In the genomic region with DNA sequence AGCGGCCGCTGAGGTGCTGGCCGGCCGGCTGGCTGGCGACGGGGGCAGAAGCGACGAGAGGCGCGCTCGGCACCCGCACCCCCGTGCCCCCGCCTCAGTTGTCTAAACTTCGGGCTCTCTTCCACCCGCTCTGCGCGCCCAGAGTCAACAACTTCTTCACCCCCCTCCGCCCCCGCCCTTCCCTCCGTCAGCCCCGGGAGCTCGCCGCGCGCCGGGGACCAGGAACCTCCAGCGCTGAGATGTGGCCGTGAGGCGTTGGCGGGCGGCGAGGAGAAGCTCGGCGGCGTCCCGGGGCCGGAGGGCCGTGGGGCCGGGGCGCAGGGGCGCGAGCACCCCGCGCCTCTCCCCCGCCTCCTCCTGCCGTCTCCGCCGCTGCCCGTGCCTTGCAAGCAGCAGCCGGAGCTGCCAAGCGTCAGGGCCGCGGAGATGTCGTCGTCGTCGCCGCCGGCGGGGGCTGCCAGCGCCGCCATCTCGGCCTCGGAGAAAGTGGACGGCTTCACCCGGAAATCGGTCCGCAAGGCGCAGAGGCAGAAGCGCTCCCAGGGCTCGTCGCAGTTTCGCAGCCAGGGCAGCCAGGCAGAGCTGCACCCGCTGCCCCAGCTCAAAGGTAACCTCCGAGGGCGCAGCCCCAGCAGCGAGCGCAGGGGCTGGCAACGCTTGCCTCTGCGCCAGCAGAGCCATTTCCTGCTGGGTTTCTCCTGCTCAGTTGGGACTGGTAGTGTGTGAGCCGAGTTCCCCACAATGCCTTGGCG, we compare ENCODE assay signal across 1 cellular context.
A peak's percentile ranks its signal among the peaks of the same experiment; 100 is the strongest.
TF ChIP-seq lines count a peak whose summit lies in the region.

No MANE protein-coding gene starts in this region.

TF ChIP-seq in HepG2, 621 proteins besides CTCF, POLR2A, EP300 and RAD21 (continued from another document and continues in another):
- TF ChIP-seq, protein P1, sequence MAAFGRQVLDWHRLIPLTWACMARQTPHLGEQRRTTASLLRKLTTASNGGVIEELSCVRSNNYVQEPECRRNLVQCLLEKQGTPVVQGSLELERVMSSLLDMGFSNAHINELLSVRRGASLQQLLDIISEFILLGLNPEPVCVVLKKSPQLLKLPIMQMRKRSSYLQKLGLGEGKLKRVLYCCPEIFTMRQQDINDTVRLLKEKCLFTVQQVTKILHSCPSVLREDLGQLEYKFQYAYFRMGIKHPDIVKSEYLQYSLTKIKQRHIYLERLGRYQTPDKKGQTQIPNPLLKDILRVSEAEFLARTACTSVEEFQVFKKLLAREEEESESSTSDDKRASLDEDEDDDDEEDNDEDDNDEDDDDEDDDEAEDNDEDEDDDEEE (CRISPR knock-in tag; IDR thresholded peaks at IDR 0.05), result peak; percentile 46; the same call in 1 of the 2 replicates
- TF ChIP-seq, protein P2, sequence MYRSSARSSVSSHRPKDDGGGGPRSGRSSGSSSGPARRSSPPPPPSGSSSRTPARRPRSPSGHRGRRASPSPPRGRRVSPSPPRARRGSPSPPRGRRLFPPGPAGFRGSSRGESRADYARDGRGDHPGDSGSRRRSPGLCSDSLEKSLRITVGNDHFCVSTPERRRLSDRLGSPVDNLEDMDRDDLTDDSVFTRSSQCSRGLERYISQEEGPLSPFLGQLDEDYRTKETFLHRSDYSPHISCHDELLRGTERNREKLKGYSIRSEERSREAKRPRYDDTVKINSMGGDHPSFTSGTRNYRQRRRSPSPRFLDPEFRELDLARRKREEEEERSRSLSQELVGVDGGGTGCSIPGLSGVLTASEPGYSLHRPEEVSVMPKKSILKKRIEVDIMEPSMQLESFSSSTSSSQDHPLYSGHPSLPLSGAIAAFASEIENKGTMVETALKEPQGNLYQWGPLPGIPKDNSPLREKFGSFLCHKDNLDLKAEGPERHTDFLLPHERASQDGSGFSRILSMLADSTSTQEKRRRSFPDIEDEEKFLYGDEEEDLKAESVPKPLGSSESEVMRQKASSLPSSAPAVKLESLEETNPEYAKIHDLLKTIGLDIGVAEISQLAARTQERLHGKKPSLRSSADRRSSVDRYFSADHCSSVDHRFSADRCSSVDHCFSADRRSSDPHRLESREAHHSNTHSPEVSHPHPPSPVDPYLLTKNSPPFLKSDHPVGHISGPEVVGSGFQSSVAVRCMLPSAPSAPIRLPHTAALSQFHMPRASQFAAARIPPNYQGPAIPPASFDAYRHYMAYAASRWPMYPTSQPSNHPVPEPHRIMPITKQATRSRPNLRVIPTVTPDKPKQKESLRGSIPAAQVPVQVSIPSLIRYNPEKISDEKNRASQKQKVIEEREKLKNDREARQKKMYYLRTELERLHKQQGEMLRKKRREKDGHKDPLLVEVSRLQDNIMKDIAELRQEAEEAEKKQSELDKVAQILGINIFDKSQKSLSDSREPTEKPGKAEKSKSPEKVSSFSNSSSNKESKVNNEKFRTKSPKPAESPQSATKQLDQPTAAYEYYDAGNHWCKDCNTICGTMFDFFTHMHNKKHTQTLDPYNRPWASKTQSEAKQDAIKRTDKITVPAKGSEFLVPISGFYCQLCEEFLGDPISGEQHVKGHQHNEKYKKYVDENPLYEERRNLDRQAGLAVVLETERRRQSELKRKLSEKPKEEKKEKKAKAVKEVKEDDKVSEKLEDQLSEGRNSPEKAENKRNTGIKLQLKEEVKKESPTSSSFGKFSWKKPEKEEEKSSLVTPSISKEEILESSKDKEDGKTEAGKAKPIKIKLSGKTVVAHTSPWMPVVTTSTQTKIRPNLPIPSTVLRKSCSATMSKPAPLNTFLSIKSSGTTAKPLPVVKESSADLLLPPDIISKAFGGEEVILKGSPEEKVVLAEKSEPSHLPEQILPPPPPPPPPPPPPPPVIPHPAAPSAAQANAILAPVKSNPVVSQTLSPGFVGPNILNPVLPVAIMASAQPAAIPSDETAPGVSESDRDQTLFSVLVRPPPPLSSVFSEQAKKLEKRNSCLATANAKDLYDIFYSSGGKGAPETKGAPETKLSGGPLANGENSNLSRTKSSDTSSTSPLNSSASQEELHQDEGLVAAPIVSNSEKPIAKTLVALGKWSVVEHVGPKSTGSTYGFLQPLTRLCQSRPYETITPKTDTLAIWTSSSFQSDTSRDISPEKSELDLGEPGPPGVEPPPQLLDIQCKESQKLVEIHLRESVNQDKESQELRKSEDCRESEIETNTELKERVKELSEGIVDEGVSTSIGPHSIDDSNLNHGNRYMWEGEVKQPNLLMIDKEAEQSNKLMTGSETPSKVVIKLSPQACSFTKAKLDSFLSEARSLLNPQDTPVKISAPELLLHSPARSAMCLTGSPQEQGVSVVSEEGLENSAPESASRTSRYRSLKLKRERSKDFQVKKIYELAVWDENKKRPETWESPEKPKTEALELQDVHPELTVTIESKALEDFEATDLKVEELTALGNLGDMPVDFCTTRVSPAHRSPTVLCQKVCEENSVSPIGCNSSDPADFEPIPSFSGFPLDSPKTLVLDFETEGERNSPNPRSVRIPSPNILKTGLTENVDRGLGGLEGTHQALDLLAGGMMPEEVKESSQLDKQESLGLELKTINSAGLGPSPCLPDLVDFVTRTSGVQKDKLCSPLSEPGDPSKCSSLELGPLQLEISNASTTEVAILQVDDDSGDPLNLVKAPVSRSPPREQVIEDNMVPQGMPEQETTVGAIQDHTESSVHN (CRISPR knock-in tag; IDR thresholded peaks at IDR 0.05), result no peak
- no peak for TF ChIP-seq FOSL1 (CRISPR knock-in tag; IDR thresholded peaks at IDR 0.05; ENCODE audit: borderline replicate concordance)
- TF ChIP-seq PAWR (CRISPR knock-in tag; IDR thresholded peaks at IDR 0.05; ENCODE audit: borderline replicate concordance), result no peak
- TF ChIP-seq SMAD3 (CRISPR knock-in tag; IDR thresholded peaks at IDR 0.05), result no peak
- TF ChIP-seq, protein P3, sequence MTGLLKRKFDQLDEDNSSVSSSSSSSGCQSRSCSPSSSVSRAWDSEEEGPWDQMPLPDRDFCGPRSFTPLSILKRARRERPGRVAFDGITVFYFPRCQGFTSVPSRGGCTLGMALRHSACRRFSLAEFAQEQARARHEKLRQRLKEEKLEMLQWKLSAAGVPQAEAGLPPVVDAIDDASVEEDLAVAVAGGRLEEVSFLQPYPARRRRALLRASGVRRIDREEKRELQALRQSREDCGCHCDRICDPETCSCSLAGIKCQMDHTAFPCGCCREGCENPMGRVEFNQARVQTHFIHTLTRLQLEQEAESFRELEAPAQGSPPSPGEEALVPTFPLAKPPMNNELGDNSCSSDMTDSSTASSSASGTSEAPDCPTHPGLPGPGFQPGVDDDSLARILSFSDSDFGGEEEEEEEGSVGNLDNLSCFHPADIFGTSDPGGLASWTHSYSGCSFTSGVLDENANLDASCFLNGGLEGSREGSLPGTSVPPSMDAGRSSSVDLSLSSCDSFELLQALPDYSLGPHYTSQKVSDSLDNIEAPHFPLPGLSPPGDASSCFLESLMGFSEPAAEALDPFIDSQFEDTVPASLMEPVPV (CRISPR knock-in tag; IDR thresholded peaks at IDR 0.05), result no peak
- no peak for TF ChIP-seq HIVEP1 (CRISPR knock-in tag; IDR thresholded peaks at IDR 0.05)
- no peak; the same call in 1 of the 2 replicates for TF ChIP-seq KLF12 (CRISPR knock-in tag; IDR thresholded peaks at IDR 0.05; ENCODE audit: borderline replicate concordance)
- TF ChIP-seq, protein P4, sequence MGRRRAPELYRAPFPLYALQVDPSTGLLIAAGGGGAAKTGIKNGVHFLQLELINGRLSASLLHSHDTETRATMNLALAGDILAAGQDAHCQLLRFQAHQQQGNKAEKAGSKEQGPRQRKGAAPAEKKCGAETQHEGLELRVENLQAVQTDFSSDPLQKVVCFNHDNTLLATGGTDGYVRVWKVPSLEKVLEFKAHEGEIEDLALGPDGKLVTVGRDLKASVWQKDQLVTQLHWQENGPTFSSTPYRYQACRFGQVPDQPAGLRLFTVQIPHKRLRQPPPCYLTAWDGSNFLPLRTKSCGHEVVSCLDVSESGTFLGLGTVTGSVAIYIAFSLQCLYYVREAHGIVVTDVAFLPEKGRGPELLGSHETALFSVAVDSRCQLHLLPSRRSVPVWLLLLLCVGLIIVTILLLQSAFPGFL (CRISPR knock-in tag; IDR thresholded peaks at IDR 0.05), result no peak
- no peak for TF ChIP-seq NR3C1 (CRISPR knock-in tag; IDR thresholded peaks at IDR 0.05)
- TF ChIP-seq MIER3 (CRISPR knock-in tag; IDR thresholded peaks at IDR 0.05; ENCODE audit: borderline replicate concordance), result no peak; the same call in 1 of the 2 replicates
- TF ChIP-seq MED1 (CRISPR knock-in tag; IDR thresholded peaks at IDR 0.05), result no peak
- TF ChIP-seq, protein P5, sequence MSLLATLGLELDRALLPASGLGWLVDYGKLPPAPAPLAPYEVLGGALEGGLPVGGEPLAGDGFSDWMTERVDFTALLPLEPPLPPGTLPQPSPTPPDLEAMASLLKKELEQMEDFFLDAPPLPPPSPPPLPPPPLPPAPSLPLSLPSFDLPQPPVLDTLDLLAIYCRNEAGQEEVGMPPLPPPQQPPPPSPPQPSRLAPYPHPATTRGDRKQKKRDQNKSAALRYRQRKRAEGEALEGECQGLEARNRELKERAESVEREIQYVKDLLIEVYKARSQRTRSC (CRISPR knock-in tag; IDR thresholded peaks at IDR 0.05; ENCODE audit: low read depth), result no peak
- TF ChIP-seq ZNF782 (CRISPR knock-in tag; IDR thresholded peaks at IDR 0.05; ENCODE audit: borderline replicate concordance), result peak; percentile 67; the same call in 1 of the 2 replicates
- TF ChIP-seq ZFP36 (IDR thresholded peaks at IDR 0.05; ENCODE audit: borderline replicate concordance, low read depth, low read length, partially characterized antibody), result no peak
- no peak for TF ChIP-seq ZSCAN20 (CRISPR knock-in tag; IDR thresholded peaks at IDR 0.05; ENCODE audit: borderline replicate concordance)
- no peak; the same call in 1 of the 2 replicates for TF ChIP-seq BRD4 (CRISPR knock-in tag; IDR thresholded peaks at IDR 0.05)
- TF ChIP-seq KMT2B (CRISPR knock-in tag; IDR thresholded peaks at IDR 0.05), result peak; percentile 67; the same call in 1 of the 2 replicates
- TF ChIP-seq AKAP8 (CRISPR knock-in tag; IDR thresholded peaks at IDR 0.05), result no peak
- TF ChIP-seq HOXA9 (CRISPR knock-in tag; IDR thresholded peaks at IDR 0.05; ENCODE audit: borderline replicate concordance), result no peak
- TF ChIP-seq ZNF143 (CRISPR knock-in tag; IDR thresholded peaks at IDR 0.05), result no peak; the same call in 1 of the 2 replicates
- TF ChIP-seq ETV6 (CRISPR knock-in tag; conservative IDR thresholded peaks at IDR 0.05), result no peak
- TF ChIP-seq EED (CRISPR knock-in tag; IDR thresholded peaks at IDR 0.05), result no peak
- TF ChIP-seq, protein P6, sequence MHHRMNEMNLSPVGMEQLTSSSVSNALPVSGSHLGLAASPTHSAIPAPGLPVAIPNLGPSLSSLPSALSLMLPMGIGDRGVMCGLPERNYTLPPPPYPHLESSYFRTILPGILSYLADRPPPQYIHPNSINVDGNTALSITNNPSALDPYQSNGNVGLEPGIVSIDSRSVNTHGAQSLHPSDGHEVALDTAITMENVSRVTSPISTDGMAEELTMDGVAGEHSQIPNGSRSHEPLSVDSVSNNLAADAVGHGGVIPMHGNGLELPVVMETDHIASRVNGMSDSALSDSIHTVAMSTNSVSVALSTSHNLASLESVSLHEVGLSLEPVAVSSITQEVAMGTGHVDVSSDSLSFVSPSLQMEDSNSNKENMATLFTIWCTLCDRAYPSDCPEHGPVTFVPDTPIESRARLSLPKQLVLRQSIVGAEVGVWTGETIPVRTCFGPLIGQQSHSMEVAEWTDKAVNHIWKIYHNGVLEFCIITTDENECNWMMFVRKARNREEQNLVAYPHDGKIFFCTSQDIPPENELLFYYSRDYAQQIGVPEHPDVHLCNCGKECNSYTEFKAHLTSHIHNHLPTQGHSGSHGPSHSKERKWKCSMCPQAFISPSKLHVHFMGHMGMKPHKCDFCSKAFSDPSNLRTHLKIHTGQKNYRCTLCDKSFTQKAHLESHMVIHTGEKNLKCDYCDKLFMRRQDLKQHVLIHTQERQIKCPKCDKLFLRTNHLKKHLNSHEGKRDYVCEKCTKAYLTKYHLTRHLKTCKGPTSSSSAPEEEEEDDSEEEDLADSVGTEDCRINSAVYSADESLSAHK (CRISPR knock-in tag; IDR thresholded peaks at IDR 0.05; ENCODE audit: borderline replicate concordance), result no peak
- no peak for TF ChIP-seq ZNF558 (CRISPR knock-in tag; IDR thresholded peaks at IDR 0.05; ENCODE audit: borderline replicate concordance)
- TF ChIP-seq, protein P7, sequence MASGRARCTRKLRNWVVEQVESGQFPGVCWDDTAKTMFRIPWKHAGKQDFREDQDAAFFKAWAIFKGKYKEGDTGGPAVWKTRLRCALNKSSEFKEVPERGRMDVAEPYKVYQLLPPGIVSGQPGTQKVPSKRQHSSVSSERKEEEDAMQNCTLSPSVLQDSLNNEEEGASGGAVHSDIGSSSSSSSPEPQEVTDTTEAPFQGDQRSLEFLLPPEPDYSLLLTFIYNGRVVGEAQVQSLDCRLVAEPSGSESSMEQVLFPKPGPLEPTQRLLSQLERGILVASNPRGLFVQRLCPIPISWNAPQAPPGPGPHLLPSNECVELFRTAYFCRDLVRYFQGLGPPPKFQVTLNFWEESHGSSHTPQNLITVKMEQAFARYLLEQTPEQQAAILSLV (CRISPR knock-in tag; IDR thresholded peaks at IDR 0.05; ENCODE audit: borderline replicate concordance), result no peak; the same call in 1 of the 2 replicates
- TF ChIP-seq ZNF672 (CRISPR knock-in tag; IDR thresholded peaks at IDR 0.05), result no peak
- TF ChIP-seq MYC (CRISPR knock-in tag; IDR thresholded peaks at IDR 0.05; ENCODE audit: borderline replicate concordance), result no peak
- no peak for TF ChIP-seq HMG20A (CRISPR knock-in tag; IDR thresholded peaks at IDR 0.05; ENCODE audit: borderline replicate concordance)
- TF ChIP-seq, protein P8, sequence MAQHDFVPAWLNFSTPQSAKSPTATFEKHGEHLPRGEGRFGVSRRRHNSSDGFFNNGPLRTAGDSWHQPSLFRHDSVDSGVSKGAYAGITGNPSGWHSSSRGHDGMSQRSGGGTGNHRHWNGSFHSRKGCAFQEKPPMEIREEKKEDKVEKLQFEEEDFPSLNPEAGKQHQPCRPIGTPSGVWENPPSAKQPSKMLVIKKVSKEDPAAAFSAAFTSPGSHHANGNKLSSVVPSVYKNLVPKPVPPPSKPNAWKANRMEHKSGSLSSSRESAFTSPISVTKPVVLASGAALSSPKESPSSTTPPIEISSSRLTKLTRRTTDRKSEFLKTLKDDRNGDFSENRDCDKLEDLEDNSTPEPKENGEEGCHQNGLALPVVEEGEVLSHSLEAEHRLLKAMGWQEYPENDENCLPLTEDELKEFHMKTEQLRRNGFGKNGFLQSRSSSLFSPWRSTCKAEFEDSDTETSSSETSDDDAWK (CRISPR knock-in tag; IDR thresholded peaks at IDR 0.05), result no peak
- no peak for TF ChIP-seq ZNF7 (CRISPR knock-in tag; IDR thresholded peaks at IDR 0.05)
- no peak for TF ChIP-seq ZNF629 (CRISPR knock-in tag; conservative IDR thresholded peaks at IDR 0.05)
- TF ChIP-seq FOXJ3 (CRISPR knock-in tag; IDR thresholded peaks at IDR 0.05; ENCODE audit: borderline replicate concordance), result no peak
- TF ChIP-seq ZNF317 (CRISPR knock-in tag; IDR thresholded peaks at IDR 0.05), result no peak
- no peak for TF ChIP-seq ZNF3 (CRISPR knock-in tag; IDR thresholded peaks at IDR 0.05)
- TF ChIP-seq STAT5B (CRISPR knock-in tag; IDR thresholded peaks at IDR 0.05), result no peak
- TF ChIP-seq, protein P9, sequence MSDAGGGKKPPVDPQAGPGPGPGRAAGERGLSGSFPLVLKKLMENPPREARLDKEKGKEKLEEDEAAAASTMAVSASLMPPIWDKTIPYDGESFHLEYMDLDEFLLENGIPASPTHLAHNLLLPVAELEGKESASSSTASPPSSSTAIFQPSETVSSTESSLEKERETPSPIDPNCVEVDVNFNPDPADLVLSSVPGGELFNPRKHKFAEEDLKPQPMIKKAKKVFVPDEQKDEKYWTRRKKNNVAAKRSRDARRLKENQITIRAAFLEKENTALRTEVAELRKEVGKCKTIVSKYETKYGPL (CRISPR knock-in tag; IDR thresholded peaks at IDR 0.05), result no peak
- no peak for TF ChIP-seq SMAD1 (CRISPR knock-in tag; IDR thresholded peaks at IDR 0.05; ENCODE audit: borderline replicate concordance, low read depth)
- TF ChIP-seq ZNF737 (CRISPR knock-in tag; IDR thresholded peaks at IDR 0.05; ENCODE audit: borderline replicate concordance), result no peak
- no peak for TF ChIP-seq ZNF333 (CRISPR knock-in tag; IDR thresholded peaks at IDR 0.05; ENCODE audit: borderline replicate concordance)
- no peak for TF ChIP-seq FIP1L1 (IDR thresholded peaks at IDR 0.05; ENCODE audit: borderline replicate concordance, insufficient read depth, low read depth, low read length)
- no peak for TF ChIP-seq JUNB (CRISPR knock-in tag; IDR thresholded peaks at IDR 0.05; ENCODE audit: borderline replicate concordance)
- no peak for TF ChIP-seq SPEN (CRISPR knock-in tag; IDR thresholded peaks at IDR 0.05; ENCODE audit: low read depth)
